In genomic region chr5:79297661-79298060, GRCh38 we compare ENCODE assay signal across 1 cellular context.
TF ChIP-seq lines count a peak whose summit lies in the region.

No MANE protein-coding gene starts in this region.

TF ChIP-seq in K562, 482 proteins besides CTCF, POLR2A, EP300 and RAD21 (continued from another document):
- no peak for TF ChIP-seq CHAMP1 (IDR thresholded peaks at IDR 0.05)
- TF ChIP-seq PATZ1 (CRISPR knock-in tag; IDR thresholded peaks at IDR 0.05; ENCODE audit: borderline replicate concordance): no peak
- no peak for TF ChIP-seq ZNF175 (CRISPR knock-in tag; IDR thresholded peaks at IDR 0.05; ENCODE audit: low read depth)
- TF ChIP-seq CBFA2T3 (IDR thresholded peaks at IDR 0.05): peak; percentile 60; the same call in 1 of the 2 replicates
- TF ChIP-seq TAL1 (IDR thresholded peaks at IDR 0.05): peak; percentile 53; the same call in 1 of the 2 replicates
- no peak for TF ChIP-seq ZNF3 (CRISPR knock-in tag; IDR thresholded peaks at IDR 0.05)
- no peak for TF ChIP-seq ZNF79 (CRISPR knock-in tag; IDR thresholded peaks at IDR 0.05; ENCODE audit: low read depth)
- no peak for TF ChIP-seq RREB1 (CRISPR knock-in tag; IDR thresholded peaks at IDR 0.05)
- no peak for TF ChIP-seq UBTF (IDR thresholded peaks at IDR 0.05; ENCODE audit: borderline replicate concordance in 1 of 2, low read depth in 2 of 2, low read length in 2 of 2)
- no peak for TF ChIP-seq POLR3G (IDR thresholded peaks at IDR 0.05; ENCODE audit: extremely low read depth, insufficient read length, insufficient replicate concordance)
- TF ChIP-seq ZNF253 (CRISPR knock-in tag; conservative IDR thresholded peaks at IDR 0.05): no peak
- TF ChIP-seq C11orf30 (IDR thresholded peaks at IDR 0.05; ENCODE audit: low read depth): no peak
- no peak for TF ChIP-seq ZFX (CRISPR knock-in tag; IDR thresholded peaks at IDR 0.05)
- no peak for TF ChIP-seq ZNF224 (CRISPR knock-in tag; IDR thresholded peaks at IDR 0.05)
- TF ChIP-seq ZNF518B (CRISPR knock-in tag; IDR thresholded peaks at IDR 0.05): no peak
- peak; percentile 50 for TF ChIP-seq TCF3 (CRISPR knock-in tag; IDR thresholded peaks at IDR 0.05)
- no peak for TF ChIP-seq ASH1L (IDR thresholded peaks at IDR 0.05; ENCODE audit: borderline replicate concordance, low read depth, partially characterized antibody)
- no peak for TF ChIP-seq POLR3A (IDR thresholded peaks at IDR 0.05; ENCODE audit: borderline replicate concordance, extremely low read depth, insufficient read depth, insufficient read length)
- TF ChIP-seq ATF7 (IDR thresholded peaks at IDR 0.05): peak; percentile 48; the same call in 1 of the 2 replicates
- no peak for TF ChIP-seq SRF (CRISPR knock-in tag; IDR thresholded peaks at IDR 0.05)
- TF ChIP-seq KAT8 (IDR thresholded peaks at IDR 0.05; ENCODE audit: low read depth): no peak
- TF ChIP-seq ZNF717 (CRISPR knock-in tag; IDR thresholded peaks at IDR 0.05): no peak
- no peak for TF ChIP-seq MYC (IDR thresholded peaks at IDR 0.05; ENCODE audit: low read depth, low read length)
- TF ChIP-seq MYC (CRISPR knock-in tag; IDR thresholded peaks at IDR 0.05; ENCODE audit: borderline replicate concordance, low read depth): no peak
- 0 out of 2 replicates have a peak, but pooled peaks have one; percentile 16 for TF ChIP-seq SOX6 (IDR thresholded peaks at IDR 0.05)
- no peak for TF ChIP-seq TEAD2 (tag; IDR thresholded peaks at IDR 0.05)
- no peak for TF ChIP-seq MCM5 (IDR thresholded peaks at IDR 0.05; ENCODE audit: low read depth)
- no peak for TF ChIP-seq E2F6 (IDR thresholded peaks at IDR 0.05; ENCODE audit: borderline replicate concordance in 1 of 2, extremely low read depth in 1 of 2, insufficient read depth in 1 of 2, insufficient read length in 1 of 2, low read depth in 1 of 2, low read length in 1 of 2, poor library complexity in 1 of 2, severe bottlenecking in 1 of 2)
- no peak for TF ChIP-seq CXXC5 (CRISPR knock-in tag; IDR thresholded peaks at IDR 0.05)
- TF ChIP-seq ELF1 (tag; IDR thresholded peaks at IDR 0.05): no peak
- TF ChIP-seq MCM7 (IDR thresholded peaks at IDR 0.05): no peak
- TF ChIP-seq PURB (CRISPR knock-in tag; IDR thresholded peaks at IDR 0.05; ENCODE audit: low read depth): no peak
- TF ChIP-seq CEBPG (CRISPR knock-in tag; IDR thresholded peaks at IDR 0.05): no peak
- no peak for TF ChIP-seq CEBPG (tag; conservative IDR thresholded peaks at IDR 0.05 in 1 of 2, IDR thresholded peaks at IDR 0.05 in 1 of 2)
- TF ChIP-seq GTF2E2 (tag; IDR thresholded peaks at IDR 0.05): no peak
- no peak for TF ChIP-seq POLR2AphosphoS5 (IDR thresholded peaks at IDR 0.05; ENCODE audit: control insufficient read depth, insufficient read depth, low read depth, low read length)
- no peak for TF ChIP-seq ZNF217 (CRISPR knock-in tag; IDR thresholded peaks at IDR 0.05)
- TF ChIP-seq SIN3B (IDR thresholded peaks at IDR 0.05; ENCODE audit: low read depth): no peak
- TF ChIP-seq BRD9 (IDR thresholded peaks at IDR 0.05; ENCODE audit: low read depth, partially characterized antibody): no peak
- TF ChIP-seq SMARCA5 (IDR thresholded peaks at IDR 0.05): no peak
- TF ChIP-seq TAF7 (tag; IDR thresholded peaks at IDR 0.05): no peak
- no peak for TF ChIP-seq SPI1 (IDR thresholded peaks at IDR 0.05; ENCODE audit: borderline replicate concordance, low read depth, low read length)
- no peak for TF ChIP-seq ZNF644 (tag; IDR thresholded peaks at IDR 0.05; ENCODE audit: low read depth)
- TF ChIP-seq SRSF1 (IDR thresholded peaks at IDR 0.05; ENCODE audit: low read depth, low read length): no peak
- no peak for TF ChIP-seq TRIM24 (IDR thresholded peaks at IDR 0.05)
TF ChIP-seq in K562: peak in this region for 10.
